21 cellular contexts compared by ENCODE assay signal in genomic region chr22:50602338-50602700, GRCh38. TPM values are rescaled to one million over a fixed set of nuclear protein-coding genes. Genes with fewer than 3 reads are reported as not detected.
DNase-seq lines count a peak whose midpoint lies in the region; ATAC-seq, FAIRE-seq and TF ChIP-seq lines count a peak whose summit lies in the region.
"Had no signal": no experiment of that assay in that cellular context is flagged by ENCODE, and none has a peak within 500 bp of the region (broad histone marks: within the 10 kb centered on the region; RNA-seq: fewer than 3 reads in every experiment).

No MANE protein-coding gene starts in this region.

- peaks cover 18% of the 10 kb centered on the region for H3K27me3 ChIP-seq in astrocyte (ENCODE audit: insufficient read depth, low read length)
- H3K27me3 ChIP-seq in PC-9 (ENCODE audit: insufficient read depth, low read depth) = peaks cover 63% of the 10 kb centered on the region
- H3K27me3 ChIP-seq: ovary had no signal

- H3K9me2 ChIP-seq in PC-9 (ENCODE audit: insufficient read depth) = no peaks in the 10 kb centered on the region

- peak overlapping the region; percentile 3 to 86 for H3K4me3 Mint-ChIP-seq in CD14-positive monocyte
- peak overlapping the region; percentile 75 for H3K4me3 Mint-ChIP-seq in astrocyte (ENCODE audit: unreplicated experiment)
- H3K4me3 Mint-ChIP-seq in naive thymus-derived CD8-positive, alpha-beta T cell = peak overlapping the region in 8 of 10 donors; percentile 39 to 84 (median 74)

- CTCF ChIA-PET in PC-9 (lab: Charles Lee) = no interaction called here

- no peaks in the 10 kb centered on the region for H3K4me1 ChIP-seq in astrocyte (ENCODE audit: insufficient read depth, low read length)
- no peaks in the 10 kb centered on the region for H3K4me1 ChIP-seq in PC-9 (replicated peaks; ENCODE audit: insufficient read depth)

- no peak overlapping the region for H3K9ac ChIP-seq in astrocyte (ENCODE audit: low read length)

- peaks cover 0 to 21% (median 9%) of the 10 kb centered on the region in 7 donors for H3K9me3 Mint-ChIP-seq in CD14-positive monocyte
- peaks cover 2% of the 10 kb centered on the region for H3K9me3 Mint-ChIP-seq in astrocyte (ENCODE audit: unreplicated experiment)
- H3K9me3 Mint-ChIP-seq in naive thymus-derived CD8-positive, alpha-beta T cell = peaks cover 0 to 5% (median 0%) of the 10 kb centered on the region in 9 donors

- peaks cover 8 to 15% of the 10 kb centered on the region in 2 donors for H3K36me3 Mint-ChIP-seq in CD14-positive monocyte
- H3K36me3 Mint-ChIP-seq in astrocyte (ENCODE audit: low read depth, unreplicated experiment) = peaks cover 14% of the 10 kb centered on the region
- peaks cover 2 to 7% (median 7%) of the 10 kb centered on the region in 3 donors for H3K36me3 Mint-ChIP-seq in naive thymus-derived CD8-positive, alpha-beta T cell

- H3K4me1 Mint-ChIP-seq in CD14-positive monocyte (peaks cover 4% of the 10 kb centered on the region), astrocyte (ENCODE audit: low read depth, unreplicated experiment) (peaks cover 8% of the 10 kb centered on the region)
- H3K4me1 Mint-ChIP-seq in naive thymus-derived CD8-positive, alpha-beta T cell = peaks cover 7 to 17% (median 13%) of the 10 kb centered on the region in 4 donors

- DNase-seq in CD14-positive monocyte (ENCODE audit: low spot score) (no peak), G401 (ENCODE audit: low spot score) (peak; percentile 48), astrocyte (ENCODE audit: low read depth) (no peak), NCI-H2029 (lab: John Stamatoyannopoulos, UW) (no peak), PC-9 (no peak)
- no peak for DNase-seq in naive thymus-derived CD8-positive, alpha-beta T cell
- DNase-seq: activated naive CD4-positive, alpha-beta T cell; AML-193; dermis blood vessel endothelial cell; esophagus squamous epithelium; mesendoderm; NCI-H2081; NCI-H526; ovary had no signal

- no peak overlapping the region for H3K4me3 ChIP-seq in astrocyte (ENCODE audit: insufficient read depth, low read depth, low read length)
- H3K4me3 ChIP-seq in PC-9 = no peak overlapping the region
- H3K4me3 ChIP-seq: esophagus squamous epithelium, ovary, thoracic aorta had no signal

- TF ChIP-seq CTCF in CD14-positive monocyte (IDR thresholded peaks at IDR 0.05) = no peak
- no peak for TF ChIP-seq CTCF in astrocyte (IDR thresholded peaks at IDR 0.05; ENCODE audit: insufficient read depth, low read depth, low read length)
- no peak for TF ChIP-seq CTCF in PC-9 (conservative IDR thresholded peaks at IDR 0.05)

- H3K27ac Mint-ChIP-seq in CD14-positive monocyte (no peak overlapping the region), astrocyte (ENCODE audit: unreplicated experiment) (peak overlapping the region; percentile 31)
- H3K27ac Mint-ChIP-seq in naive thymus-derived CD8-positive, alpha-beta T cell = peak overlapping the region in 1 of 10 donors; percentile 27

- in situ Hi-C loops in G401 (cut with HindIII; ENCODE audit: low sequenced_read_pairs) = no loop called here

- BruUV-seq in PC-9 (replicated peaks; lab: Mats Ljungman, UMichigan) = no TSS peak

- H3K36me3 ChIP-seq in astrocyte (ENCODE audit: insufficient read depth, low read length) (no peaks in the 10 kb centered on the region), PC-9 (ENCODE audit: low read depth) (no peaks in the 10 kb centered on the region)
- H3K36me3 ChIP-seq: esophagus squamous epithelium, ovary, thoracic aorta had no signal

- H4K20me1 ChIP-seq in astrocyte (ENCODE audit: insufficient read depth, low read length) (no peaks in the 10 kb centered on the region), PC-9 (ENCODE audit: insufficient read depth) (no peaks in the 10 kb centered on the region; the same call in 1 of the 2 replicates)

- FAIRE-seq in astrocyte (lab: Jason Lieb, UNC) = no peak
- FAIRE-seq: GM18507, keratinocyte, TTC549 had no signal

- H3F3A ChIP-seq in PC-9 (ENCODE audit: insufficient read depth, low read depth) = peaks cover 12% of the 10 kb centered on the region; the same call in 1 of the 2 replicates

- no peak overlapping the region for H2AFZ ChIP-seq in astrocyte (ENCODE audit: low read depth, low read length)
- no peak overlapping the region for H2AFZ ChIP-seq in PC-9

- no peak for ATAC-seq in naive thymus-derived CD8-positive, alpha-beta T cell
- ATAC-seq in GM19467 (IDR thresholded peaks at IDR 0.05; ENCODE audit: unreplicated experiment) = no peak
- ATAC-seq in HG03469 (IDR thresholded peaks at IDR 0.05; ENCODE audit: unreplicated experiment) = no peak

- H3K27ac ChIP-seq in astrocyte (ENCODE audit: low read depth, low read length) (no peak overlapping the region), PC-9 (no peak overlapping the region)
- H3K27ac ChIP-seq: esophagus squamous epithelium, ovary, thoracic aorta had no signal

- intact Hi-C loops in CD14-positive monocyte (cut with micrococcal nuclease) = no loop called here
- intact Hi-C loops in PC-9 (cut with micrococcal nuclease; ENCODE audit: unreplicated experiment) = no loop called here

- peaks cover 57 to 90% (median 77%) of the 10 kb centered on the region in 3 donors for H3K27me3 Mint-ChIP-seq in CD14-positive monocyte (ENCODE audit: low read depth in 3 of 3)
- H3K27me3 Mint-ChIP-seq in astrocyte (ENCODE audit: low read depth, unreplicated experiment) = peaks cover 51% of the 10 kb centered on the region
- H3K27me3 Mint-ChIP-seq in naive thymus-derived CD8-positive, alpha-beta T cell = peaks cover 20 to 52% (median 27%) of the 10 kb centered on the region in 5 donors

- no peaks in the 10 kb centered on the region for H3K9me3 ChIP-seq in astrocyte (ENCODE audit: insufficient read depth, low read depth, low read length)
- no peaks in the 10 kb centered on the region for H3K9me3 ChIP-seq in PC-9 (ENCODE audit: insufficient read depth, low read depth)
- H3K9me3 ChIP-seq: esophagus squamous epithelium, ovary, thoracic aorta had no signal

- no peak overlapping the region for H3K4me2 ChIP-seq in astrocyte (ENCODE audit: low read length)
- no peak overlapping the region for H3K4me2 ChIP-seq in PC-9

- H3K79me2 ChIP-seq in astrocyte (ENCODE audit: insufficient read depth, low read length) (no peaks in the 10 kb centered on the region), PC-9 (ENCODE audit: low read depth) (no peaks in the 10 kb centered on the region)

- POLR2A ChIA-PET in naive thymus-derived CD8-positive, alpha-beta T cell (lab: Charles Lee) = no interaction called here
- POLR2A ChIA-PET in PC-9 (lab: Charles Lee; ENCODE audit: unreplicated experiment) = no interaction called here

RNA-seq across cellular contexts. Expression of gene MAPK8IP2, which starts 1.7 kb away (rescaled TPM):
- polyA plus RNA-seq in CD14-positive monocyte = not detected
- 28.3 and 39.8 TPM in 2 replicates for total RNA-seq in G401 (2014; rRNA removed; shearing (Covaris generic))
- total RNA-seq in astrocyte (4.7 and 5.9 TPM in 2 replicates), PC-9 (2021) (0.79 and 0.88 TPM in 2 replicates)
- under 1 TPM; 0.22 to 0.62 TPM for total RNA-seq in naive thymus-derived CD8-positive, alpha-beta T cell
- polyA plus RNA-seq in naive thymus-derived CD8-positive, alpha-beta T cell = not detected

RNA-seq across cellular contexts. Expression of gene CHKB, which starts 19.7 kb away (rescaled TPM):
- 10 to 100 TPM; 29.1 to 31.3 TPM for polyA plus RNA-seq in CD14-positive monocyte
- 34.8 and 58.6 TPM in 2 replicates for total RNA-seq in G401 (2014; rRNA removed; shearing (Covaris generic))
- total RNA-seq in astrocyte (36.1 and 40.7 TPM in 2 replicates), PC-9 (2021) (60.0 and 70.4 TPM in 2 replicates)
- total RNA-seq in naive thymus-derived CD8-positive, alpha-beta T cell = 100 to 1,000 TPM; 205 to 215 TPM
- 10 to 100 TPM; 23.0 to 26.9 (median 25.1) TPM for polyA plus RNA-seq in naive thymus-derived CD8-positive, alpha-beta T cell

RNA-seq across cellular contexts. Expression of gene CPT1B, which starts 24.1 kb away (rescaled TPM):
- polyA plus RNA-seq in CD14-positive monocyte = under 1 TPM in 1 of 2 donors, not detected in 1; 0.18 TPM
- total RNA-seq in G401 (2014; rRNA removed; shearing (Covaris generic)) = 3.4 and 5.8 TPM in 2 replicates
- total RNA-seq in astrocyte = 26.0 and 32.7 TPM in 2 replicates
- 10 to 100 TPM; 94.7 to 97.5 TPM for total RNA-seq in naive thymus-derived CD8-positive, alpha-beta T cell
- polyA plus RNA-seq in naive thymus-derived CD8-positive, alpha-beta T cell = 1 to 10 TPM in 1 of 3 donors, under 1 TPM in 1, not detected in 1; 0.23 to 1.3 TPM
- total RNA-seq in PC-9 (2021) = 66.2 and 72.2 TPM in 2 replicates

RNA-seq across cellular contexts. Expression of gene ARSA, which starts 25.6 kb away (rescaled TPM):
- polyA plus RNA-seq in CD14-positive monocyte = 10 to 100 TPM; 11.9 to 12.1 TPM
- total RNA-seq in G401 (2014; rRNA removed; shearing (Covaris generic)) = 19.4 and 24.1 TPM in 2 replicates
- 25.5 and 34.7 TPM in 2 replicates for total RNA-seq in astrocyte
- total RNA-seq in naive thymus-derived CD8-positive, alpha-beta T cell = 10 to 100 TPM; 88.4 to 88.9 TPM
- 1 to 10 TPM; 7.2 to 9.3 (median 7.3) TPM for polyA plus RNA-seq in naive thymus-derived CD8-positive, alpha-beta T cell
- 16.6 and 23.7 TPM in 2 replicates for total RNA-seq in PC-9 (2021)

RNA-seq across cellular contexts. Expression of gene SYCE3, which starts 39.6 kb away (rescaled TPM):
- 1 to 10 TPM in 1 of 2 donors, not detected in 1; 1.9 TPM for polyA plus RNA-seq in CD14-positive monocyte
- not detected in 2 replicates for total RNA-seq in G401 (2014; rRNA removed; shearing (Covaris generic))
- total RNA-seq in astrocyte (not detected in 2 replicates), PC-9 (2021) (not detected in 2 replicates)
- total RNA-seq in naive thymus-derived CD8-positive, alpha-beta T cell = not detected
- polyA plus RNA-seq in naive thymus-derived CD8-positive, alpha-beta T cell = not detected
- total RNA-seq: dermis blood vessel endothelial cell, OCI-LY7, ovary, thoracic aorta had no signal
- polyA plus RNA-seq: ovary had no signal
